In the genomic region with DNA sequence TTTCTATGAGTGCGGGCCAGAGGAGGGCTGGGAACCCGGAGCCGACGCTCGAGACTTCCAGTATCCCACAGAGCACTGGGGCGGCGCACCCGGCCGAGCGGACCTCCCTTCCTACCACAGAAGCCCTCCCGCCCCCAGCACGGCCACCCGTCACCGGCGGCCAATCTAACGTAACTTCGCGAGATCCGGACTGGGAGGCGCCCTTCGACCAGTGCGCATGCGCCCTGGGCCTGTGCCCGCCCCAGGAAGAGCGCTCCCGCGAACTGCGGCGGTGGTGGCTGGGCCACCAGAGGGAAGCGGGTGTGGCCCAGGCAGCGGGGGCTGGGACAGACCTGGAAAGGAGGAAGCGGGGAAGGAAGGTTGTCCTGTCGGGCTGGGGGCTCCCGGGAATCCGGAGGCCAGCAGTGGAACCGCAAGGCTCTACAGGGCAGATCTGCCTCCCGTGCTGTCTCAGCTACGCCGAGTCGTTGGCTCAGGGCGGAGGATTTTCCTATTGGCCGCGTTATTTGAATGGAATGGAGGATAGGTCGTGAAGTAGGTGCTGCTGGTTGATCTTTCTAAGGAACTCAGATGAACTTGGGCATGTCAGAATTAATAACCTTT, we compare ENCODE assay signal across 8 cellular contexts. TPM values are rescaled to one million over a fixed set of nuclear protein-coding genes. Genes with fewer than 3 reads are reported as not detected.
DNase-seq lines count a peak whose midpoint lies in the region; ATAC-seq and TF ChIP-seq lines count a peak whose summit lies in the region.

Gene PPP1R12A (minus strand): TSS at position 77 of the 603 bp plus-strand sequence. CDS start 166 bp downstream, outside the sequence.

- POLR2A ChIA-PET in activated CD4-positive, alpha-beta T cell treated with anti-CD3 and anti-CD28 coated beads for 36 hours (lab: Charles Lee) = no interaction called here

- no peaks in the 10 kb centered on the region for H3K27me3 Mint-ChIP-seq in activated CD4-positive, alpha-beta T cell treated with anti-CD3 and anti-CD28 coated beads for 36 hours

- H3K9me3 Mint-ChIP-seq in activated CD4-positive, alpha-beta T cell treated with anti-CD3 and anti-CD28 coated beads for 36 hours (ENCODE audit: low read depth) = no peaks in the 10 kb centered on the region

- peak within 1 kb of the TSS; percentile 96 for H3K27ac Mint-ChIP-seq in activated CD4-positive, alpha-beta T cell treated with anti-CD3 and anti-CD28 coated beads for 36 hours

- H3K4me3 Mint-ChIP-seq in activated CD4-positive, alpha-beta T cell treated with anti-CD3 and anti-CD28 coated beads for 36 hours = peak within 1 kb of the TSS; percentile 95

- H3K4me1 Mint-ChIP-seq in activated CD4-positive, alpha-beta T cell treated with anti-CD3 and anti-CD28 coated beads for 36 hours = peaks cover 32% of the 10 kb centered on the region

- peak; percentile 25 for TF ChIP-seq CTCF in choroid plexus epithelial cell (conservative IDR thresholded peaks at IDR 0.05; ENCODE audit: low read depth, low read length)

- CTCF ChIA-PET in activated CD4-positive, alpha-beta T cell treated with anti-CD3 and anti-CD28 coated beads for 36 hours (lab: Charles Lee) = interaction anchor here (3.1 kb wide), 1 partner anchor 47 kb away, joined by 8 read pairs; no protein-coding TSS in a partner anchor

- intact Hi-C loops in activated CD4-positive, alpha-beta T cell treated with anti-CD3 and anti-CD28 coated beads for 36 hours (cut with DNase I, micrococcal nuclease) = loop anchor here (2.0 kb wide), 2 partner anchors 48 to 252 kb away; no protein-coding TSS in a partner anchor

- peak within 1 kb of the TSS; percentile 91 for H3K4me3 ChIP-seq in choroid plexus epithelial cell (ENCODE audit: low read depth, low read length)

- TF ChIP-seq POLR2A in GM19193 (IDR thresholded peaks at IDR 0.05; ENCODE audit: extremely low read depth, insufficient read depth, insufficient read length) = peak; percentile 98

- ATAC-seq in HG03439 (IDR thresholded peaks at IDR 0.05; ENCODE audit: unreplicated experiment) = peak; percentile 85
- peak; percentile 87 for ATAC-seq in activated CD4-positive, alpha-beta T cell treated with anti-CD3 and anti-CD28 coated beads for 36 hours

- peaks cover 5% of the 10 kb centered on the region for H3K36me3 Mint-ChIP-seq in activated CD4-positive, alpha-beta T cell treated with anti-CD3 and anti-CD28 coated beads for 36 hours (ENCODE audit: low read depth)

- DNase-seq in Ammon's horn (ENCODE audit: low spot score) (peak; percentile 97), NCI-H510A treated with DMSO at 0.1 percent for 48 hours (lab: John Stamatoyannopoulos, UW) (peak; percentile 96), choroid plexus epithelial cell (ENCODE audit: low read depth) (peak; percentile 99), kidney glomerular epithelial cell (lab: John Stamatoyannopoulos, UW) (peak; percentile 90)
- DNase-seq in activated CD4-positive, alpha-beta T cell treated with anti-CD3 and anti-CD28 coated beads for 36 hours = peak; percentile 97
- peak; percentile 81 to 87 for DNase-seq in stimulated activated CD4-positive, alpha-beta T cell treated with anti-CD3 and anti-CD28 coated beads, Interleukin-1b, Interleukin-23, amount 100 ng/mL, for 1 hour (ENCODE audit: low read depth in 2 of 2)

RNA-seq across cellular contexts. Expression of gene PPP1R12A, which starts in this region (rescaled TPM):
- 100 to 1,000 TPM in 1 of 2 experiments, 10 to 100 TPM in 1; 72.2 to 134 TPM for total RNA-seq in activated CD4-positive, alpha-beta T cell treated with anti-CD3 and anti-CD28 coated beads for 36 hours

Comparison
In these comparisons a context has a peak if more than half of its experiments do, and no peak if none do; other contexts are left out.
1. Peak in every context shown above with its lines: DNase-seq, ATAC-seq and H3K4me3 ChIP-seq.